8 cellular contexts compared by ENCODE assay signal in genomic region chr7:131688738-131689661, GRCh38.
DNase-seq lines count a peak whose midpoint lies in the region; ATAC-seq, FAIRE-seq and TF ChIP-seq lines count a peak whose summit lies in the region.

No MANE protein-coding gene starts in this region.

- H3K27me3 Mint-ChIP-seq in CD4-positive, CD25-positive, alpha-beta regulatory T cell = peaks cover 29% of the 10 kb centered on the region

- no peak overlapping the region for H3K27ac Mint-ChIP-seq in CD4-positive, CD25-positive, alpha-beta regulatory T cell

- H3K79me2 ChIP-seq in keratinocyte (ENCODE audit: control insufficient read depth, insufficient read depth, low read length) = no peaks in the 10 kb centered on the region

- intact Hi-C loops in breast epithelium (cut with DNase I; ENCODE audit: low total_unique reads) = loop anchor here (10.0 kb wide), 1 partner anchor 1924 kb away; no protein-coding TSS in a partner anchor

- no peak overlapping the region for H2AFZ ChIP-seq in keratinocyte (ENCODE audit: control insufficient read depth, low read length)

- peaks cover 0 to 1% (median 0%) of the 10 kb centered on the region in 7 donors for H3K9me3 Mint-ChIP-seq in CD4-positive, CD25-positive, alpha-beta regulatory T cell

- H3K9me3 ChIP-seq in CD4-positive, CD25-positive, alpha-beta regulatory T cell (ENCODE audit: control insufficient read depth in 2 of 2, low read length in 2 of 2) = no peaks in the 10 kb centered on the region
- H3K9me3 ChIP-seq in breast epithelium (no peaks in the 10 kb centered on the region), keratinocyte (ENCODE audit: control insufficient read depth, low read depth, low read length) (no peaks in the 10 kb centered on the region)

- H3K4me3 Mint-ChIP-seq in CD4-positive, CD25-positive, alpha-beta regulatory T cell = no peak overlapping the region

- no peak overlapping the region for H3K4me2 ChIP-seq in keratinocyte (ENCODE audit: control insufficient read depth, extremely low read depth, insufficient read depth, low read depth, low read length)

- H3K4me1 ChIP-seq in CD4-positive, CD25-positive, alpha-beta regulatory T cell (ENCODE audit: control insufficient read depth, insufficient read depth, low read length, poor library complexity, severe bottlenecking) = no peaks in the 10 kb centered on the region
- H3K4me1 ChIP-seq in breast epithelium = no peaks in the 10 kb centered on the region
- H3K4me1 ChIP-seq in keratinocyte (ENCODE audit: control insufficient read depth, extremely low read depth, insufficient read depth, low read length) = peaks cover 2% of the 10 kb centered on the region

- no peak for TF ChIP-seq POLR2A in breast epithelium (IDR thresholded peaks at IDR 0.05)

- no peaks in the 10 kb centered on the region for H3K36me3 ChIP-seq in CD4-positive, CD25-positive, alpha-beta regulatory T cell (ENCODE audit: control insufficient read depth, insufficient read depth, low read length)
- H3K36me3 ChIP-seq in breast epithelium (no peaks in the 10 kb centered on the region), keratinocyte (ENCODE audit: control insufficient read depth in 2 of 2, extremely low read depth in 1 of 2, insufficient read depth in 2 of 2, low read length in 2 of 2) (no peaks in the 10 kb centered on the region)

- no peak overlapping the region for H3K27ac ChIP-seq in CD4-positive, CD25-positive, alpha-beta regulatory T cell (ENCODE audit: insufficient read depth, low read length, poor library complexity, severe bottlenecking)
- H3K27ac ChIP-seq in breast epithelium = no peak overlapping the region
- no peak overlapping the region for H3K27ac ChIP-seq in keratinocyte (ENCODE audit: control insufficient read depth, insufficient read depth, low read length)

- no peaks in the 10 kb centered on the region for H3K4me1 Mint-ChIP-seq in CD4-positive, CD25-positive, alpha-beta regulatory T cell

- H3K4me3 ChIP-seq in CD4-positive, CD25-positive, alpha-beta regulatory T cell (ENCODE audit: low read depth, low read length) = no peak overlapping the region
- no peak overlapping the region for H3K4me3 ChIP-seq in WI38 (ENCODE audit: low read depth, low read length)
- no peak overlapping the region for H3K4me3 ChIP-seq in breast epithelium
- H3K4me3 ChIP-seq in keratinocyte (ENCODE audit: control insufficient read depth in 2 of 3, extremely low read depth in 1 of 3, insufficient read depth in 2 of 3, low read depth in 1 of 3, low read length in 3 of 3) = no peak overlapping the region

- H3K9me1 ChIP-seq in keratinocyte (ENCODE audit: control insufficient read depth, extremely low read depth, insufficient read depth, low read length) = no peaks in the 10 kb centered on the region

- TF ChIP-seq CTCF in GM20000 (IDR thresholded peaks at IDR 0.05; ENCODE audit: extremely low read depth, missing control alignments) = peak; percentile 87
- TF ChIP-seq CTCF in WI38 (IDR thresholded peaks at IDR 0.05; ENCODE audit: low read depth, low read length) = peak; percentile 96
- peak; percentile 64 to 89 (median 88) for TF ChIP-seq CTCF in breast epithelium (IDR thresholded peaks at IDR 0.05)
- TF ChIP-seq CTCF in keratinocyte (optimal IDR thresholded peaks at IDR 0.05 in 1 of 3, IDR thresholded peaks at IDR 0.05 in 1 of 3, conservative IDR thresholded peaks at IDR 0.05 in 1 of 3; ENCODE audit: extremely low read depth in 1 of 3, insufficient read depth in 2 of 3, low read length in 3 of 3) = peak; percentile 89 to 99 (median 99)

- dilution Hi-C loops in keratinocyte (cut with MboI; ENCODE audit: extremely low pct_ligation_motif_present, low sequenced_read_pairs) = no loop called here

- H3K36me3 Mint-ChIP-seq in CD4-positive, CD25-positive, alpha-beta regulatory T cell = no peaks in the 10 kb centered on the region

- peak; percentile 83 for FAIRE-seq in keratinocyte (lab: Jason Lieb, UNC)

- no peaks in the 10 kb centered on the region for H3K27me3 ChIP-seq in CD4-positive, CD25-positive, alpha-beta regulatory T cell (ENCODE audit: control insufficient read depth, insufficient read depth, low read length)
- H3K27me3 ChIP-seq in breast epithelium = peaks cover 0 to 36% of the 10 kb centered on the region in 2 donors
- H3K27me3 ChIP-seq in keratinocyte (ENCODE audit: control insufficient read depth, extremely low read depth, insufficient read depth, low read length) = peaks cover 16% of the 10 kb centered on the region

- H4K20me1 ChIP-seq in keratinocyte (ENCODE audit: control insufficient read depth, extremely low read depth, insufficient read depth, low read length) = no peaks in the 10 kb centered on the region

- peak; percentile 35 to 52 for ATAC-seq in CD4-positive, CD25-positive, alpha-beta regulatory T cell (ENCODE audit: low read depth in 2 of 2)
- ATAC-seq in HG03442 (IDR thresholded peaks at IDR 0.05; ENCODE audit: unreplicated experiment) = no peak

- H3K9ac ChIP-seq in keratinocyte (ENCODE audit: control insufficient read depth, extremely low read depth, insufficient read depth, low read length) = no peak overlapping the region

- DNase-seq in CD4-positive, CD25-positive, alpha-beta regulatory T cell = peak; percentile 31 to 39 (median 35)
- peak; percentile 81 for DNase-seq in GM20000 (ENCODE audit: low spot score)
- DNase-seq in NCI-H1930 (lab: John Stamatoyannopoulos, UW) = peak; percentile 11 to 70
- peak in 1 of 2 donors; percentile 28 for DNase-seq in breast epithelium (ENCODE audit: low spot score in 2 of 2)
- DNase-seq in keratinocyte (ENCODE audit: low read depth, low spot score) = no peak
- DNase-seq in stimulated activated CD4-positive, alpha-beta T cell treated with anti-CD3 and anti-CD28 coated beads, Interleukin-2, amount 100 ng/mL, for 4 hours (ENCODE audit: low read depth) = peak; percentile 20
